Comparison of ENCODE assay signal across 1 cellular context in genomic region chr7:30485667-30486066, GRCh38.
TF ChIP-seq lines count a peak whose summit lies in the region.

No MANE protein-coding gene starts in this region.

TF ChIP-seq in K562, 482 proteins besides CTCF, POLR2A, EP300 and RAD21 (continued from another document and continues in another):
- TF ChIP-seq, protein P1, sequence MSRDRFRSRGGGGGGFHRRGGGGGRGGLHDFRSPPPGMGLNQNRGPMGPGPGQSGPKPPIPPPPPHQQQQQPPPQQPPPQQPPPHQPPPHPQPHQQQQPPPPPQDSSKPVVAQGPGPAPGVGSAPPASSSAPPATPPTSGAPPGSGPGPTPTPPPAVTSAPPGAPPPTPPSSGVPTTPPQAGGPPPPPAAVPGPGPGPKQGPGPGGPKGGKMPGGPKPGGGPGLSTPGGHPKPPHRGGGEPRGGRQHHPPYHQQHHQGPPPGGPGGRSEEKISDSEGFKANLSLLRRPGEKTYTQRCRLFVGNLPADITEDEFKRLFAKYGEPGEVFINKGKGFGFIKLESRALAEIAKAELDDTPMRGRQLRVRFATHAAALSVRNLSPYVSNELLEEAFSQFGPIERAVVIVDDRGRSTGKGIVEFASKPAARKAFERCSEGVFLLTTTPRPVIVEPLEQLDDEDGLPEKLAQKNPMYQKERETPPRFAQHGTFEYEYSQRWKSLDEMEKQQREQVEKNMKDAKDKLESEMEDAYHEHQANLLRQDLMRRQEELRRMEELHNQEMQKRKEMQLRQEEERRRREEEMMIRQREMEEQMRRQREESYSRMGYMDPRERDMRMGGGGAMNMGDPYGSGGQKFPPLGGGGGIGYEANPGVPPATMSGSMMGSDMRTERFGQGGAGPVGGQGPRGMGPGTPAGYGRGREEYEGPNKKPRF (IDR thresholded peaks at IDR 0.05; ENCODE audit: low read depth, low read length), result no peak
- TF ChIP-seq BACH1 (tag; IDR thresholded peaks at IDR 0.05) (peak; percentile 58; the same call in 1 of the 2 replicates), ZKSCAN8 (CRISPR knock-in tag; IDR thresholded peaks at IDR 0.05) (no peak), ZNF174 (CRISPR knock-in tag; IDR thresholded peaks at IDR 0.05) (no peak), KAT8 (IDR thresholded peaks at IDR 0.05; ENCODE audit: low read depth) (no peak), BRF2 (IDR thresholded peaks at IDR 0.05; ENCODE audit: borderline replicate concordance, insufficient read depth, insufficient read length) (no peak), KLF13 (tag; IDR thresholded peaks at IDR 0.05; ENCODE audit: borderline replicate concordance, low read depth) (no peak), SP2 (IDR thresholded peaks at IDR 0.05; ENCODE audit: extremely low read depth, low read depth, low read length, poor library complexity, severe bottlenecking) (no peak), SIN3A (IDR thresholded peaks at IDR 0.05; ENCODE audit: borderline replicate concordance in 2 of 2, control insufficient read depth in 1 of 2, low read depth in 2 of 2, low read length in 2 of 2) (no peak), ZNF316 (IDR thresholded peaks at IDR 0.05) (peak; percentile 91), FOXJ2 (tag; IDR thresholded peaks at IDR 0.05) (no peak), ZNF586 (CRISPR knock-in tag; conservative IDR thresholded peaks at IDR 0.05) (no peak), SPI1 (IDR thresholded peaks at IDR 0.05; ENCODE audit: borderline replicate concordance, low read depth, low read length) (no peak), RBBP5 (IDR thresholded peaks at IDR 0.05; ENCODE audit: borderline replicate concordance, insufficient read depth, low read length, poor library complexity, severe bottlenecking) (no peak), ZNF263 (CRISPR knock-in tag; IDR thresholded peaks at IDR 0.05; ENCODE audit: borderline replicate concordance) (no peak), SMARCA4 (IDR thresholded peaks at IDR 0.05) (0 out of 2 replicates have a peak, but pooled peaks have one; percentile 50), HDAC6 (IDR thresholded peaks at IDR 0.05; ENCODE audit: low read depth, low read length) (no peak), ARID1B (IDR thresholded peaks at IDR 0.05) (peak; percentile 71), MEF2D (tag; conservative IDR thresholded peaks at IDR 0.05; ENCODE audit: low read depth) (no peak), CREB3 (tag; conservative IDR thresholded peaks at IDR 0.05; ENCODE audit: low read depth) (no peak), FOXM1 (IDR thresholded peaks at IDR 0.05; ENCODE audit: low read depth) (peak; percentile 39; the same call in 1 of the 2 replicates), FOXM1 (CRISPR knock-in tag; IDR thresholded peaks at IDR 0.05; ENCODE audit: low read depth) (no peak), TOE1 (IDR thresholded peaks at IDR 0.05; ENCODE audit: borderline replicate concordance) (no peak), TOE1 (CRISPR knock-in tag; IDR thresholded peaks at IDR 0.05; ENCODE audit: borderline replicate concordance, low read depth) (no peak), DPF2 (IDR thresholded peaks at IDR 0.05) (peak; percentile 69), PREB (CRISPR knock-in tag; IDR thresholded peaks at IDR 0.05) (no peak), HDAC3 (IDR thresholded peaks at IDR 0.05; ENCODE audit: borderline replicate concordance, partially characterized antibody) (no peak), ETV5 (CRISPR knock-in tag; IDR thresholded peaks at IDR 0.05; ENCODE audit: low read depth) (no peak), ZEB2 (IDR thresholded peaks at IDR 0.05) (0 out of 2 replicates have a peak, but pooled peaks have one; percentile 4), CEBPB (tag; IDR thresholded peaks at IDR 0.05) (peak; percentile 35; the same call in 1 of the 2 replicates), ZNF778 (CRISPR knock-in tag; IDR thresholded peaks at IDR 0.05) (no peak), LCOR (CRISPR knock-in tag; IDR thresholded peaks at IDR 0.05) (no peak), ZFX (CRISPR knock-in tag; IDR thresholded peaks at IDR 0.05) (no peak), NFE2 (IDR thresholded peaks at IDR 0.05; ENCODE audit: low read depth) (peak; percentile 74), BHLHE40 (IDR thresholded peaks at IDR 0.05; ENCODE audit: low read length) (no peak), ZNF785 (CRISPR knock-in tag; IDR thresholded peaks at IDR 0.05) (no peak), MAFG (tag; conservative IDR thresholded peaks at IDR 0.05) (peak; percentile 84), FOXK2 (conservative IDR thresholded peaks at IDR 0.05 in 1 of 2, IDR thresholded peaks at IDR 0.05 in 1 of 2; ENCODE audit: low read depth in 2 of 2) (no peak), PCBP2 (IDR thresholded peaks at IDR 0.05; ENCODE audit: low read depth, low read length, poor library complexity, severe bottlenecking) (no peak), ZNF140 (CRISPR knock-in tag; IDR thresholded peaks at IDR 0.05) (no peak)
- TF ChIP-seq, protein P2, sequence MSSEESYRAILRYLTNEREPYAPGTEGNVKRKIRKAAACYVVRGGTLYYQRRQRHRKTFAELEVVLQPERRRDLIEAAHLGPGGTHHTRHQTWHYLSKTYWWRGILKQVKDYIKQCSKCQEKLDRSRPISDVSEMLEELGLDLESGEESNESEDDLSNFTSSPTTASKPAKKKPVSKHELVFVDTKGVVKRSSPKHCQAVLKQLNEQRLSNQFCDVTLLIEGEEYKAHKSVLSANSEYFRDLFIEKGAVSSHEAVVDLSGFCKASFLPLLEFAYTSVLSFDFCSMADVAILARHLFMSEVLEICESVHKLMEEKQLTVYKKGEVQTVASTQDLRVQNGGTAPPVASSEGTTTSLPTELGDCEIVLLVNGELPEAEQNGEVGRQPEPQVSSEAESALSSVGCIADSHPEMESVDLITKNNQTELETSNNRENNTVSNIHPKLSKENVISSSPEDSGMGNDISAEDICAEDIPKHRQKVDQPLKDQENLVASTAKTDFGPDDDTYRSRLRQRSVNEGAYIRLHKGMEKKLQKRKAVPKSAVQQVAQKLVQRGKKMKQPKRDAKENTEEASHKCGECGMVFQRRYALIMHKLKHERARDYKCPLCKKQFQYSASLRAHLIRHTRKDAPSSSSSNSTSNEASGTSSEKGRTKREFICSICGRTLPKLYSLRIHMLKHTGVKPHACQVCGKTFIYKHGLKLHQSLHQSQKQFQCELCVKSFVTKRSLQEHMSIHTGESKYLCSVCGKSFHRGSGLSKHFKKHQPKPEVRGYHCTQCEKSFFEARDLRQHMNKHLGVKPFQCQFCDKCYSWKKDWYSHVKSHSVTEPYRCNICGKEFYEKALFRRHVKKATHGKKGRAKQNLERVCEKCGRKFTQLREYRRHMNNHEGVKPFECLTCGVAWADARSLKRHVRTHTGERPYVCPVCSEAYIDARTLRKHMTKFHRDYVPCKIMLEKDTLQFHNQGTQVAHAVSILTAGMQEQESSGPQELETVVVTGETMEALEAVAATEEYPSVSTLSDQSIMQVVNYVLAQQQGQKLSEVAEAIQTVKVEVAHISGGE (CRISPR knock-in tag; IDR thresholded peaks at IDR 0.05), result no peak
- TF ChIP-seq, protein P3, sequence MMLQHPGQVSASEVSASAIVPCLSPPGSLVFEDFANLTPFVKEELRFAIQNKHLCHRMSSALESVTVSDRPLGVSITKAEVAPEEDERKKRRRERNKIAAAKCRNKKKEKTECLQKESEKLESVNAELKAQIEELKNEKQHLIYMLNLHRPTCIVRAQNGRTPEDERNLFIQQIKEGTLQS (IDR thresholded peaks at IDR 0.05), result peak; percentile 52
- TF ChIP-seq, protein P3 (CRISPR knock-in tag; conservative IDR thresholded peaks at IDR 0.05), result no peak
- TF ChIP-seq, protein P4, sequence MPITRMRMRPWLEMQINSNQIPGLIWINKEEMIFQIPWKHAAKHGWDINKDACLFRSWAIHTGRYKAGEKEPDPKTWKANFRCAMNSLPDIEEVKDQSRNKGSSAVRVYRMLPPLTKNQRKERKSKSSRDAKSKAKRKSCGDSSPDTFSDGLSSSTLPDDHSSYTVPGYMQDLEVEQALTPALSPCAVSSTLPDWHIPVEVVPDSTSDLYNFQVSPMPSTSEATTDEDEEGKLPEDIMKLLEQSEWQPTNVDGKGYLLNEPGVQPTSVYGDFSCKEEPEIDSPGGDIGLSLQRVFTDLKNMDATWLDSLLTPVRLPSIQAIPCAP (CRISPR knock-in tag; IDR thresholded peaks at IDR 0.05; ENCODE audit: borderline replicate concordance), result no peak
- TF ChIP-seq, protein P5, sequence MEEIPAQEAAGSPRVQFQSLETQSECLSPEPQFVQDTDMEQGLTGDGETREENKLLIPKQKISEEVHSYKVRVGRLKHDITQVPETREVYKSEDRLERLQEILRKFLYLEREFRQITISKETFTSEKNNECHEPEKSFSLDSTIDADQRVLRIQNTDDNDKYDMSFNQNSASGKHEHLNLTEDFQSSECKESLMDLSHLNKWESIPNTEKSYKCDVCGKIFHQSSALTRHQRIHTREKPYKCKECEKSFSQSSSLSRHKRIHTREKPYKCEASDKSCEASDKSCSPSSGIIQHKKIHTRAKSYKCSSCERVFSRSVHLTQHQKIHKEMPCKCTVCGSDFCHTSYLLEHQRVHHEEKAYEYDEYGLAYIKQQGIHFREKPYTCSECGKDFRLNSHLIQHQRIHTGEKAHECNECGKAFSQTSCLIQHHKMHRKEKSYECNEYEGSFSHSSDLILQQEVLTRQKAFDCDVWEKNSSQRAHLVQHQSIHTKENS (CRISPR knock-in tag; IDR thresholded peaks at IDR 0.05), result no peak
- TF ChIP-seq, protein P6, sequence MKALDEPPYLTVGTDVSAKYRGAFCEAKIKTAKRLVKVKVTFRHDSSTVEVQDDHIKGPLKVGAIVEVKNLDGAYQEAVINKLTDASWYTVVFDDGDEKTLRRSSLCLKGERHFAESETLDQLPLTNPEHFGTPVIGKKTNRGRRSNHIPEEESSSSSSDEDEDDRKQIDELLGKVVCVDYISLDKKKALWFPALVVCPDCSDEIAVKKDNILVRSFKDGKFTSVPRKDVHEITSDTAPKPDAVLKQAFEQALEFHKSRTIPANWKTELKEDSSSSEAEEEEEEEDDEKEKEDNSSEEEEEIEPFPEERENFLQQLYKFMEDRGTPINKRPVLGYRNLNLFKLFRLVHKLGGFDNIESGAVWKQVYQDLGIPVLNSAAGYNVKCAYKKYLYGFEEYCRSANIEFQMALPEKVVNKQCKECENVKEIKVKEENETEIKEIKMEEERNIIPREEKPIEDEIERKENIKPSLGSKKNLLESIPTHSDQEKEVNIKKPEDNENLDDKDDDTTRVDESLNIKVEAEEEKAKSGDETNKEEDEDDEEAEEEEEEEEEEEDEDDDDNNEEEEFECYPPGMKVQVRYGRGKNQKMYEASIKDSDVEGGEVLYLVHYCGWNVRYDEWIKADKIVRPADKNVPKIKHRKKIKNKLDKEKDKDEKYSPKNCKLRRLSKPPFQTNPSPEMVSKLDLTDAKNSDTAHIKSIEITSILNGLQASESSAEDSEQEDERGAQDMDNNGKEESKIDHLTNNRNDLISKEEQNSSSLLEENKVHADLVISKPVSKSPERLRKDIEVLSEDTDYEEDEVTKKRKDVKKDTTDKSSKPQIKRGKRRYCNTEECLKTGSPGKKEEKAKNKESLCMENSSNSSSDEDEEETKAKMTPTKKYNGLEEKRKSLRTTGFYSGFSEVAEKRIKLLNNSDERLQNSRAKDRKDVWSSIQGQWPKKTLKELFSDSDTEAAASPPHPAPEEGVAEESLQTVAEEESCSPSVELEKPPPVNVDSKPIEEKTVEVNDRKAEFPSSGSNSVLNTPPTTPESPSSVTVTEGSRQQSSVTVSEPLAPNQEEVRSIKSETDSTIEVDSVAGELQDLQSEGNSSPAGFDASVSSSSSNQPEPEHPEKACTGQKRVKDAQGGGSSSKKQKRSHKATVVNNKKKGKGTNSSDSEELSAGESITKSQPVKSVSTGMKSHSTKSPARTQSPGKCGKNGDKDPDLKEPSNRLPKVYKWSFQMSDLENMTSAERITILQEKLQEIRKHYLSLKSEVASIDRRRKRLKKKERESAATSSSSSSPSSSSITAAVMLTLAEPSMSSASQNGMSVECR (CRISPR knock-in tag; IDR thresholded peaks at IDR 0.05), result no peak
- TF ChIP-seq, protein P7, sequence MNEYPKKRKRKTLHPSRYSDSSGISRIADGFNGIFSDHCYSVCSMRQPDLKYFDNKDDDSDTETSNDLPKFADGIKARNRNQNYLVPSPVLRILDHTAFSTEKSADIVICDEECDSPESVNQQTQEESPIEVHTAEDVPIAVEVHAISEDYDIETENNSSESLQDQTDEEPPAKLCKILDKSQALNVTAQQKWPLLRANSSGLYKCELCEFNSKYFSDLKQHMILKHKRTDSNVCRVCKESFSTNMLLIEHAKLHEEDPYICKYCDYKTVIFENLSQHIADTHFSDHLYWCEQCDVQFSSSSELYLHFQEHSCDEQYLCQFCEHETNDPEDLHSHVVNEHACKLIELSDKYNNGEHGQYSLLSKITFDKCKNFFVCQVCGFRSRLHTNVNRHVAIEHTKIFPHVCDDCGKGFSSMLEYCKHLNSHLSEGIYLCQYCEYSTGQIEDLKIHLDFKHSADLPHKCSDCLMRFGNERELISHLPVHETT (CRISPR knock-in tag; conservative IDR thresholded peaks at IDR 0.05 in 1 of 2, IDR thresholded peaks at IDR 0.05 in 1 of 2), result no peak
- TF ChIP-seq, protein P8, sequence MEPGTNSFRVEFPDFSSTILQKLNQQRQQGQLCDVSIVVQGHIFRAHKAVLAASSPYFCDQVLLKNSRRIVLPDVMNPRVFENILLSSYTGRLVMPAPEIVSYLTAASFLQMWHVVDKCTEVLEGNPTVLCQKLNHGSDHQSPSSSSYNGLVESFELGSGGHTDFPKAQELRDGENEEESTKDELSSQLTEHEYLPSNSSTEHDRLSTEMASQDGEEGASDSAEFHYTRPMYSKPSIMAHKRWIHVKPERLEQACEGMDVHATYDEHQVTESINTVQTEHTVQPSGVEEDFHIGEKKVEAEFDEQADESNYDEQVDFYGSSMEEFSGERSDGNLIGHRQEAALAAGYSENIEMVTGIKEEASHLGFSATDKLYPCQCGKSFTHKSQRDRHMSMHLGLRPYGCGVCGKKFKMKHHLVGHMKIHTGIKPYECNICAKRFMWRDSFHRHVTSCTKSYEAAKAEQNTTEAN (CRISPR knock-in tag; IDR thresholded peaks at IDR 0.05), result no peak
